ENCODE assay signal across 8 cellular contexts in genomic region chr17:61837175-61838051, GRCh38. TPM values are rescaled to one million over a fixed set of nuclear protein-coding genes. Genes with fewer than 3 reads are reported as not detected.
DNase-seq lines count a peak whose midpoint lies in the region; ATAC-seq, FAIRE-seq and TF ChIP-seq lines count a peak whose summit lies in the region.

No MANE protein-coding gene starts in this region.

- H3K4me1 Mint-ChIP-seq in central memory CD8-positive, alpha-beta T cell: no peaks in the 10 kb centered on the region

- H3K27me3 Mint-ChIP-seq in central memory CD8-positive, alpha-beta T cell: no peaks in the 10 kb centered on the region

- no peak overlapping the region for H3K27ac Mint-ChIP-seq in central memory CD8-positive, alpha-beta T cell (ENCODE audit: low read depth)

- intact Hi-C loops in Right ventricle myocardium inferior (cut with DNase I): loop anchor here (5.0 kb wide), 1 partner anchor 415 kb away; no protein-coding TSS in a partner anchor
- intact Hi-C loops in cardiac septum (cut with DNase I): loop anchor here (5.0 kb wide), 1 partner anchor 425 kb away; no protein-coding TSS in a partner anchor
- intact Hi-C loops in HepG2 (cut with micrococcal nuclease; ENCODE audit: unreplicated experiment): loop anchor here (1.0 to 5.0 kb wide), 2 partner anchors 201 to 425 kb away; no protein-coding TSS in a partner anchor

- H3K36me3 Mint-ChIP-seq in central memory CD8-positive, alpha-beta T cell (ENCODE audit: insufficient read depth): peaks cover 4% of the 10 kb centered on the region

- H3K9me3 Mint-ChIP-seq in central memory CD8-positive, alpha-beta T cell: no peaks in the 10 kb centered on the region

- H3K4me3 Mint-ChIP-seq in central memory CD8-positive, alpha-beta T cell: no peak overlapping the region

- in situ Hi-C loops in HepG2 (cut with HindIII; ENCODE audit: extremely low pct_ligation_motif_present, low pct_unique_long_range_greater_than_20kb): loop anchor here (5.0 to 25.0 kb wide), 3 partner anchors 200 to 825 kb away; no protein-coding TSS in a partner anchor

- no peak overlapping the region for H3K27ac ChIP-seq in HepG2 (ENCODE audit: extremely low read length, insufficient read depth, low read length)

- TF ChIP-seq RAD21 in HepG2 (CRISPR knock-in tag; IDR thresholded peaks at IDR 0.05): peak; percentile 66; the same call in 1 of the 2 replicates

- TF ChIP-seq EP300 in HepG2 (IDR thresholded peaks at IDR 0.05; ENCODE audit: low read depth in 2 of 2, low read length in 2 of 2) (no peak), HepG2 (CRISPR knock-in tag; IDR thresholded peaks at IDR 0.05; ENCODE audit: borderline replicate concordance) (no peak)

- no TSS peak for BruUV-seq in HepG2 (replicated peaks; lab: Mats Ljungman, UMichigan)

- no peaks in the 10 kb centered on the region for H3K9me3 ChIP-seq in HepG2 (ENCODE audit: low read length)

- H3K4me3 ChIP-seq in HepG2 (replicated peaks in 1 of 3; ENCODE audit: insufficient read depth in 1 of 3, low read depth in 2 of 3, low read length in 3 of 3): no peak overlapping the region

- no peaks in the 10 kb centered on the region for H3K27me3 ChIP-seq in HepG2 (ENCODE audit: control insufficient read depth in 1 of 2, insufficient read depth in 2 of 2, low read length in 2 of 2)

- peak; percentile 73 for TF ChIP-seq CTCF in HepG2 (CRISPR knock-in tag; IDR thresholded peaks at IDR 0.05)

- peak; percentile 67 for DNase-seq in Right ventricle myocardium inferior (ENCODE audit: missing footprints)
- no peak for DNase-seq in cardiac septum (ENCODE audit: low spot score)
- peak; percentile 41 for DNase-seq in NCI-H146 treated with DMSO at 0.1 percent for 48 hours (lab: John Stamatoyannopoulos, UW; ENCODE audit: unreplicated experiment)
- peak; percentile 18 to 26 for DNase-seq in central memory CD8-positive, alpha-beta T cell (ENCODE audit: low spot score in 2 of 2)
- peak; percentile 54 for DNase-seq in HepG2 (ENCODE audit: low spot score)
- peak; percentile 9 for DNase-seq in stimulated activated CD8-positive, alpha-beta memory T cell treated with anti-CD3 and anti-CD28 coated beads, Interleukin-12 subunit alpha, Interleukin-12 subunit beta, amount 100 ng/mL, for 24 hours (ENCODE audit: extremely low read depth)

- CTCF ChIA-PET in HepG2 (lab: Yijun Ruan, JAX; ENCODE audit: low intra/inter-chr PET ratio, low total read pairs): interaction anchor here (0.8 to 3.8 kb wide), 5 partner anchors 199 to 427 kb away, joined by 3 to 73 read pairs (median 3); no protein-coding TSS in a partner anchor

- no peaks in the 10 kb centered on the region for H4K20me1 ChIP-seq in HepG2 (ENCODE audit: insufficient read depth, low read length)

- 60% methylated on average over 4 of the region's 4 CpGs for WGBS in HepG2 (ENCODE audit: low lambda C conversion rate)

- H3K4me2 ChIP-seq in HepG2 (ENCODE audit: low read depth, low read length): no peak overlapping the region

- FAIRE-seq in TTC549 (lab: Jason Lieb, UNC) (peak; percentile 78), HepG2 (lab: Jason Lieb, UNC) (no peak)

- no peak overlapping the region for H3K9ac ChIP-seq in HepG2 (ENCODE audit: insufficient read depth, low read depth, low read length)

- H3K4me1 ChIP-seq in HepG2 (ENCODE audit: insufficient read depth, low read length): no peaks in the 10 kb centered on the region

- POLR2A ChIA-PET in HepG2 (lab: Yijun Ruan, JAX): no interaction called here

- TF ChIP-seq POLR2A in HepG2 (IDR thresholded peaks at IDR 0.05; ENCODE audit: insufficient read depth in 1 of 2, low read depth in 2 of 2, low read length in 2 of 2): no peak

- no peak for ATAC-seq in Right ventricle myocardium inferior
- ATAC-seq in central memory CD8-positive, alpha-beta T cell (replicated peaks; ENCODE audit: extremely low read depth, poor library complexity, severe bottlenecking): no peak
- ATAC-seq in HepG2: peak; percentile 71
- no peak for ATAC-seq in HG03097 (IDR thresholded peaks at IDR 0.05; ENCODE audit: low FRiP score, unreplicated experiment)

- H2AFZ ChIP-seq in HepG2 (ENCODE audit: low read length): no peak overlapping the region

- H3K79me2 ChIP-seq in HepG2 (ENCODE audit: insufficient read depth, low read length): no peaks in the 10 kb centered on the region

- peaks cover 0 to 4% of the 10 kb centered on the region in 2 experiments; a peak in 4 of 5 replicates for H3K36me3 ChIP-seq in HepG2 (replicated peaks in 1 of 2; ENCODE audit: control insufficient read depth in 1 of 2, insufficient read depth in 2 of 2, low read length in 2 of 2)

TF ChIP-seq in HepG2, 621 proteins besides CTCF, POLR2A, EP300 and RAD21 (continues in another document):
- TF ChIP-seq MIXL1 (CRISPR knock-in tag; IDR thresholded peaks at IDR 0.05): 0 out of 2 replicates have a peak, but pooled peaks have one; percentile 12
- 0 out of 2 replicates have a peak, but pooled peaks have one; percentile 17 for TF ChIP-seq MED1 (CRISPR knock-in tag; IDR thresholded peaks at IDR 0.05)
- TF ChIP-seq KDM1A (CRISPR knock-in tag; IDR thresholded peaks at IDR 0.05): no peak
- TF ChIP-seq GATAD2A (CRISPR knock-in tag; IDR thresholded peaks at IDR 0.05): peak; percentile 23; the same call in 1 of the 2 replicates
- TF ChIP-seq STAG1 (CRISPR knock-in tag; IDR thresholded peaks at IDR 0.05): peak; percentile 87
- TF ChIP-seq, protein P1, sequence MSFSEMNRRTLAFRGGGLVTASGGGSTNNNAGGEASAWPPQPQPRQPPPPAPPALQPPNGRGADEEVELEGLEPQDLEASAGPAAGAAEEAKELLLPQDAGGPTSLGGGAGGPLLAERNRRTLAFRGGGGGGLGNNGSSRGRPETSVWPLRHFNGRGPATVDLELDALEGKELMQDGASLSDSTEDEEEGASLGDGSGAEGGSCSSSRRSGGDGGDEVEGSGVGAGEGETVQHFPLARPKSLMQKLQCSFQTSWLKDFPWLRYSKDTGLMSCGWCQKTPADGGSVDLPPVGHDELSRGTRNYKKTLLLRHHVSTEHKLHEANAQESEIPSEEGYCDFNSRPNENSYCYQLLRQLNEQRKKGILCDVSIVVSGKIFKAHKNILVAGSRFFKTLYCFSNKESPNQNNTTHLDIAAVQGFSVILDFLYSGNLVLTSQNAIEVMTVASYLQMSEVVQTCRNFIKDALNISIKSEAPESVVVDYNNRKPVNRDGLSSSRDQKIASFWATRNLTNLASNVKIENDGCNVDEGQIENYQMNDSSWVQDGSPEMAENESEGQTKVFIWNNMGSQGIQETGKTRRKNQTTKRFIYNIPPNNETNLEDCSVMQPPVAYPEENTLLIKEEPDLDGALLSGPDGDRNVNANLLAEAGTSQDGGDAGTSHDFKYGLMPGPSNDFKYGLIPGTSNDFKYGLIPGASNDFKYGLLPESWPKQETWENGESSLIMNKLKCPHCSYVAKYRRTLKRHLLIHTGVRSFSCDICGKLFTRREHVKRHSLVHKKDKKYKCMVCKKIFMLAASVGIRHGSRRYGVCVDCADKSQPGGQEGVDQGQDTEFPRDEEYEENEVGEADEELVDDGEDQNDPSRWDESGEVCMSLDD (CRISPR knock-in tag; IDR thresholded peaks at IDR 0.05; ENCODE audit: borderline replicate concordance): 0 out of 2 replicates have a peak, but pooled peaks have one; percentile 28
- no peak for TF ChIP-seq TCF7 (IDR thresholded peaks at IDR 0.05; ENCODE audit: low read depth)
- TF ChIP-seq ZNF75D (CRISPR knock-in tag; IDR thresholded peaks at IDR 0.05; ENCODE audit: borderline replicate concordance): no peak
- TF ChIP-seq ZNF572 (CRISPR knock-in tag; IDR thresholded peaks at IDR 0.05): no peak
- 0 out of 2 replicates have a peak, but pooled peaks have one; percentile 40 for TF ChIP-seq ZBTB25 (CRISPR knock-in tag; IDR thresholded peaks at IDR 0.05)
- TF ChIP-seq SMC3 (IDR thresholded peaks at IDR 0.05; ENCODE audit: low read length): peak; percentile 88
- TF ChIP-seq NKX3-1 (CRISPR knock-in tag; IDR thresholded peaks at IDR 0.05): no peak

RNA-seq across cellular contexts. Expression of gene BRIP1, which starts 25.9 kb away (rescaled TPM):
- total RNA-seq in Right ventricle myocardium inferior (0.24 TPM), cardiac septum (0.11 TPM), HepG2 (2016; rRNA removed; fragmentation: Illumina TruSeq; extraction: Trizol) (27.7 and 33.5 TPM in 2 replicates)
- total RNA-seq in HepG2 (2016; cell fraction: cytosol; rRNA removed; fragmentation: Illumina TruSeq; extraction: Trizol; ENCODE audit: low read depth): 37.5 and 47.7 TPM in 2 replicates
- total RNA-seq in HepG2 (2016; cell fraction: insoluble cytoplasmic fraction; rRNA removed; fragmentation: Illumina TruSeq; extraction: Trizol): 24.9 and 32.6 TPM in 2 replicates
- total RNA-seq in HepG2 (2016; cell fraction: membrane; rRNA removed; fragmentation: Illumina TruSeq; extraction: Trizol): 18.0 and 21.5 TPM in 2 replicates
- total RNA-seq in HepG2 (2016; cell fraction: nucleus; rRNA removed; fragmentation: Illumina TruSeq; extraction: Trizol): 40.9 and 44.0 TPM in 2 replicates
- polyA plus RNA-seq in HepG2 (2011; rRNA removed): 2.2 and 3.8 TPM in 2 replicates
- polyA plus RNA-seq in HepG2 (2011; cell fraction: cytosol; rRNA removed): 1.1 and 1.5 TPM in 2 replicates
- 2.5 and 3.6 TPM in 2 replicates for polyA plus RNA-seq in HepG2 (2011; cell fraction: nucleus; rRNA removed)
- polyA plus RNA-seq in HepG2 (2012): 1.9 and 4.6 TPM in 2 replicates
- polyA plus RNA-seq in HepG2 (2016; cell fraction: cytosol; fragmentation: Illumina TruSeq; extraction: Trizol; ENCODE audit: low read depth): 0.62 TPM in 2 replicates
- polyA plus RNA-seq in HepG2 (2016; cell fraction: insoluble cytoplasmic fraction; fragmentation: Illumina TruSeq; extraction: Trizol; ENCODE audit: low read depth): 13.9 and 17.5 TPM in 2 replicates
- 1.3 and 1.8 TPM in 2 replicates for polyA plus RNA-seq in HepG2 (2016; cell fraction: membrane; fragmentation: Illumina TruSeq; extraction: Trizol; ENCODE audit: low read depth)
- polyA plus RNA-seq in HepG2 (2016; cell fraction: nucleus; fragmentation: Illumina TruSeq; extraction: Trizol; ENCODE audit: insufficient read depth, low read depth): 18.8 and 20.1 TPM in 2 replicates
- polyA minus RNA-seq in HepG2 (2011; rRNA and poly(A)+ RNA removed; ENCODE audit: low replicate concordance): 13.9 and 17.2 TPM in 2 replicates
- polyA minus RNA-seq in HepG2 (2011; cell fraction: cytosol; rRNA and poly(A)+ RNA removed): 5.5 and 11.3 TPM in 2 replicates
- 28.3 and 38.4 TPM in 2 replicates for polyA minus RNA-seq in HepG2 (2011; cell fraction: nucleus; rRNA and poly(A)+ RNA removed)

Comparison
In these comparisons a context has a peak if more than half of its experiments do, and no peak if none do; other contexts are left out.
1. RNA of gene BRIP1, which starts 25.9 kb away (total RNA-seq): 18.0 to 47.7 TPM in HepG2; 0.24 TPM in Right ventricle myocardium inferior (single experiment) and 0.11 TPM in cardiac septum (single experiment); every median in the first group is over 10 times any median in the second.